8 cellular contexts compared by ENCODE assay signal in genomic region chr1:156115514-156116374, GRCh38. TPM values are rescaled to one million over a fixed set of nuclear protein-coding genes. Genes with fewer than 3 reads are reported as not detected.
DNase-seq lines count a peak whose midpoint lies in the region; ATAC-seq and TF ChIP-seq lines count a peak whose summit lies in the region.

No MANE protein-coding gene starts in this region.

- H3K27ac Mint-ChIP-seq in CD4-positive, CD25-positive, alpha-beta regulatory T cell = peak overlapping the region; percentile 90 to 97 (median 96)
- peak overlapping the region; percentile 73 for H3K27ac Mint-ChIP-seq in activated T-helper 2 cell treated with anti-CD3 and anti-CD28 coated beads, Interferon-gamma antibody, Interleukin-2, Interleukin-4, amounts not matched to agents 10 μg/mL and 5 μg/mL and 100 μg/mL, durations not matched to agents 14 hours and 24 hours and 36 hours

- H3K4me1 ChIP-seq in CD4-positive, CD25-positive, alpha-beta regulatory T cell (ENCODE audit: control insufficient read depth, insufficient read depth, low read length, poor library complexity, severe bottlenecking) = peaks cover 48% of the 10 kb centered on the region
- H3K4me1 ChIP-seq in HUES48 (ENCODE audit: control insufficient read depth, insufficient read depth, low read length) (peaks cover 19% of the 10 kb centered on the region), cardiac muscle cell (ENCODE audit: low read depth) (peaks cover 17% of the 10 kb centered on the region), ovary (ENCODE audit: insufficient read depth) (peaks cover 30% of the 10 kb centered on the region)

- 0 to 1% (median 1%) methylated on average over 18 to 19 of the region's 19 CpGs for WGBS in ovary, 3 donors

- TF ChIP-seq POLR2A in ovary (IDR thresholded peaks at IDR 0.05) = no peak

- H3K4me3 ChIP-seq in CD4-positive, CD25-positive, alpha-beta regulatory T cell (ENCODE audit: low read depth, low read length) = peak overlapping the region; percentile 92
- peak overlapping the region; percentile 96 for H3K4me3 ChIP-seq in HUES48 (ENCODE audit: low read depth, low read length)
- peak overlapping the region; percentile 74 for H3K4me3 ChIP-seq in cardiac muscle cell
- H3K4me3 ChIP-seq in ovary = peak overlapping the region; percentile 86

- intact Hi-C loops in activated T-helper 2 cell treated with anti-CD3 and anti-CD28 coated beads, Interferon-gamma antibody, Interleukin-2, Interleukin-4, amounts not matched to agents 10 μg/mL and 5 μg/mL and 100 μg/mL, durations not matched to agents 14 hours and 24 hours and 36 hours (cut with micrococcal nuclease) = no loop called here
- intact Hi-C loops in ovary (cut with DNase I) = no loop called here

- H3K9ac ChIP-seq in HUES48 (ENCODE audit: low read depth, low read length) = no peak overlapping the region

- peaks cover 0 to 5% (median 0%) of the 10 kb centered on the region in 7 donors for H3K9me3 Mint-ChIP-seq in CD4-positive, CD25-positive, alpha-beta regulatory T cell
- H3K9me3 Mint-ChIP-seq in activated T-helper 2 cell treated with anti-CD3 and anti-CD28 coated beads, Interferon-gamma antibody, Interleukin-2, Interleukin-4, amounts not matched to agents 10 μg/mL and 5 μg/mL and 100 μg/mL, durations not matched to agents 14 hours and 24 hours and 36 hours = no peaks in the 10 kb centered on the region

- H3K4me1 Mint-ChIP-seq in CD4-positive, CD25-positive, alpha-beta regulatory T cell = peaks cover 5 to 42% (median 21%) of the 10 kb centered on the region in 4 donors
- H3K4me1 Mint-ChIP-seq in activated T-helper 2 cell treated with anti-CD3 and anti-CD28 coated beads, Interferon-gamma antibody, Interleukin-2, Interleukin-4, amounts not matched to agents 10 μg/mL and 5 μg/mL and 100 μg/mL, durations not matched to agents 14 hours and 24 hours and 36 hours (ENCODE audit: low read depth) = peaks cover 40% of the 10 kb centered on the region

- H3K36me3 Mint-ChIP-seq in CD4-positive, CD25-positive, alpha-beta regulatory T cell = no peaks in the 10 kb centered on the region
- peaks cover 33% of the 10 kb centered on the region for H3K36me3 Mint-ChIP-seq in activated T-helper 2 cell treated with anti-CD3 and anti-CD28 coated beads, Interferon-gamma antibody, Interleukin-2, Interleukin-4, amounts not matched to agents 10 μg/mL and 5 μg/mL and 100 μg/mL, durations not matched to agents 14 hours and 24 hours and 36 hours (ENCODE audit: low read depth)

- peaks cover 3% of the 10 kb centered on the region for H3K36me3 ChIP-seq in CD4-positive, CD25-positive, alpha-beta regulatory T cell (ENCODE audit: control insufficient read depth, insufficient read depth, low read length)
- H3K36me3 ChIP-seq in HUES48 (ENCODE audit: control insufficient read depth, insufficient read depth, low read length) (no peaks in the 10 kb centered on the region), cardiac muscle cell (no peaks in the 10 kb centered on the region), ovary (no peaks in the 10 kb centered on the region)

- no peak for ATAC-seq in CD4-positive, CD25-positive, alpha-beta regulatory T cell (ENCODE audit: low read depth in 2 of 2)
- no peak for ATAC-seq in GM18870 (IDR thresholded peaks at IDR 0.05; ENCODE audit: unreplicated experiment)

- DNase-seq in CD4-positive, CD25-positive, alpha-beta regulatory T cell = no peak
- DNase-seq in activated T-helper 2 cell treated with anti-CD3 and anti-CD28 coated beads, Interferon-gamma antibody, Interleukin-2, Interleukin-4, amounts not matched to agents 10 μg/mL and 5 μg/mL and 100 μg/mL, durations not matched to agents 14 hours and 24 hours and 36 hours (ENCODE audit: low spot score) = no peak
- DNase-seq in cardiac muscle cell (ENCODE audit: low read depth in 1 of 2, low spot score in 1 of 2) = peak; percentile 79 to 86
- DNase-seq in ovary = peak; percentile 69 to 83 (median 77)
- DNase-seq in NCI-H82 treated with DMSO at 0.1 percent for 48 hours (lab: John Stamatoyannopoulos, UW; ENCODE audit: unreplicated experiment) = no peak
- DNase-seq in SK-N-DZ (ENCODE audit: low spot score) = no peak

- H3K9me3 ChIP-seq in CD4-positive, CD25-positive, alpha-beta regulatory T cell (ENCODE audit: control insufficient read depth in 2 of 2, low read length in 2 of 2) = no peaks in the 10 kb centered on the region
- H3K9me3 ChIP-seq in HUES48 (ENCODE audit: control insufficient read depth, insufficient read depth, low read length) (no peaks in the 10 kb centered on the region), cardiac muscle cell (ENCODE audit: low read depth) (no peaks in the 10 kb centered on the region), ovary (no peaks in the 10 kb centered on the region)

- peak overlapping the region; percentile 89 for H3K27ac ChIP-seq in CD4-positive, CD25-positive, alpha-beta regulatory T cell (ENCODE audit: insufficient read depth, low read length, poor library complexity, severe bottlenecking)
- H3K27ac ChIP-seq in HUES48 (ENCODE audit: low read depth, low read length) = peak overlapping the region; percentile 60
- peak overlapping the region; percentile 84 for H3K27ac ChIP-seq in cardiac muscle cell
- H3K27ac ChIP-seq in ovary = peak overlapping the region; percentile 90 to 94

- no peak for TF ChIP-seq EP300 in ovary (IDR thresholded peaks at IDR 0.05)

- H3K4me3 Mint-ChIP-seq in CD4-positive, CD25-positive, alpha-beta regulatory T cell = peak overlapping the region; percentile 94 to 100 (median 97)
- H3K4me3 Mint-ChIP-seq in activated T-helper 2 cell treated with anti-CD3 and anti-CD28 coated beads, Interferon-gamma antibody, Interleukin-2, Interleukin-4, amounts not matched to agents 10 μg/mL and 5 μg/mL and 100 μg/mL, durations not matched to agents 14 hours and 24 hours and 36 hours (ENCODE audit: low read depth) = peak overlapping the region; percentile 95

- TF ChIP-seq CTCF in cardiac muscle cell (IDR thresholded peaks at IDR 0.05; ENCODE audit: low read depth, low read length) (no peak), ovary (IDR thresholded peaks at IDR 0.05) (no peak)

- H3K27me3 ChIP-seq in CD4-positive, CD25-positive, alpha-beta regulatory T cell (ENCODE audit: control insufficient read depth, insufficient read depth, low read length) = no peaks in the 10 kb centered on the region
- H3K27me3 ChIP-seq in HUES48 (ENCODE audit: control insufficient read depth, insufficient read depth, low read length) = peaks cover 3% of the 10 kb centered on the region; the same call in 1 of the 2 replicates
- no peaks in the 10 kb centered on the region for H3K27me3 ChIP-seq in cardiac muscle cell
- no peaks in the 10 kb centered on the region for H3K27me3 ChIP-seq in ovary

- peaks cover 13% of the 10 kb centered on the region for H3K27me3 Mint-ChIP-seq in CD4-positive, CD25-positive, alpha-beta regulatory T cell
- H3K27me3 Mint-ChIP-seq in activated T-helper 2 cell treated with anti-CD3 and anti-CD28 coated beads, Interferon-gamma antibody, Interleukin-2, Interleukin-4, amounts not matched to agents 10 μg/mL and 5 μg/mL and 100 μg/mL, durations not matched to agents 14 hours and 24 hours and 36 hours (ENCODE audit: low read depth) = peaks cover 1% of the 10 kb centered on the region

RNA-seq across cellular contexts. Expression of gene LMNA, which starts 1.2 kb away (rescaled TPM):
- 1,807 TPM for total RNA-seq in CD4-positive, CD25-positive, alpha-beta regulatory T cell
- polyA plus RNA-seq in CD4-positive, CD25-positive, alpha-beta regulatory T cell = 100 to 1,000 TPM in 1 of 4 donors, 10 to 100 TPM in 3; 54.1 to 113 (median 83.1) TPM
- total RNA-seq in activated T-helper 2 cell treated with anti-CD3 and anti-CD28 coated beads, Interferon-gamma antibody, Interleukin-2, Interleukin-4, amounts not matched to agents 10 μg/mL and 5 μg/mL and 100 μg/mL, durations not matched to agents 14 hours and 24 hours and 36 hours = 246 and 247 TPM in 2 replicates
- total RNA-seq in cardiac muscle cell (128 and 139 TPM in 2 replicates), ovary (100 to 1,000 TPM; 197 to 609 (median 377) TPM)
- polyA plus RNA-seq in cardiac muscle cell (99.4 and 149 TPM in 2 replicates), ovary (100 to 1,000 TPM in 1 of 2 donors, 10 to 100 TPM in 1; 50.1 to 157 TPM)
- 18.7 and 26.6 TPM in 2 replicates for polyA plus RNA-seq in SK-N-DZ (2014; cell fraction: cytosol; rRNA removed)
- 41.9 and 45.0 TPM in 2 replicates for polyA plus RNA-seq in SK-N-DZ (2014; cell fraction: nucleus; rRNA removed)

RNA-seq across cellular contexts. Expression of gene MEX3A, which starts 33.5 kb away (rescaled TPM):
- total RNA-seq in CD4-positive, CD25-positive, alpha-beta regulatory T cell = not detected
- not detected for polyA plus RNA-seq in CD4-positive, CD25-positive, alpha-beta regulatory T cell
- 1.2 and 1.6 TPM in 2 replicates for total RNA-seq in activated T-helper 2 cell treated with anti-CD3 and anti-CD28 coated beads, Interferon-gamma antibody, Interleukin-2, Interleukin-4, amounts not matched to agents 10 μg/mL and 5 μg/mL and 100 μg/mL, durations not matched to agents 14 hours and 24 hours and 36 hours
- total RNA-seq in cardiac muscle cell (48.8 and 58.6 TPM in 2 replicates), ovary (10 to 100 TPM in 4 of 7 donors, 1 to 10 TPM in 3; 3.5 to 12.4 (median 10.2) TPM)
- polyA plus RNA-seq in cardiac muscle cell (17.2 and 24.8 TPM in 2 replicates), ovary (1 to 10 TPM; 5.6 to 6.6 TPM)
- polyA plus RNA-seq in SK-N-DZ (2014; cell fraction: cytosol; rRNA removed) = 52.8 and 57.8 TPM in 2 replicates
- polyA plus RNA-seq in SK-N-DZ (2014; cell fraction: nucleus; rRNA removed) = 24.5 and 43.5 TPM in 2 replicates

RNA-seq across cellular contexts. Expression of gene SEMA4A, which starts 37.6 kb away (rescaled TPM):
- 41.2 TPM for total RNA-seq in CD4-positive, CD25-positive, alpha-beta regulatory T cell
- 1 to 10 TPM in 2 of 4 donors, under 1 TPM in 2; 0.89 to 2.2 (median 1.4) TPM for polyA plus RNA-seq in CD4-positive, CD25-positive, alpha-beta regulatory T cell
- total RNA-seq in activated T-helper 2 cell treated with anti-CD3 and anti-CD28 coated beads, Interferon-gamma antibody, Interleukin-2, Interleukin-4, amounts not matched to agents 10 μg/mL and 5 μg/mL and 100 μg/mL, durations not matched to agents 14 hours and 24 hours and 36 hours = 128 and 132 TPM in 2 replicates
- total RNA-seq in cardiac muscle cell (3.6 and 8.6 TPM in 2 replicates), ovary (1 to 10 TPM; 2.7 to 9.0 (median 5.5) TPM)
- polyA plus RNA-seq in cardiac muscle cell (0.65 and 2.9 TPM in 2 replicates), ovary (1 to 10 TPM; 2.1 to 2.8 TPM)
- polyA plus RNA-seq in SK-N-DZ (2014; cell fraction: cytosol; rRNA removed) = 1.8 and 2.0 TPM in 2 replicates
- polyA plus RNA-seq in SK-N-DZ (2014; cell fraction: nucleus; rRNA removed) = 4.1 and 5.1 TPM in 2 replicates

RNA-seq across cellular contexts. Expression of gene RAB25, which starts 54.8 kb away (rescaled TPM):
- 1.5 TPM for total RNA-seq in CD4-positive, CD25-positive, alpha-beta regulatory T cell
- 1 to 10 TPM in 2 of 4 donors, under 1 TPM in 2; 0.83 to 1.7 (median 0.93) TPM for polyA plus RNA-seq in CD4-positive, CD25-positive, alpha-beta regulatory T cell
- total RNA-seq in activated T-helper 2 cell treated with anti-CD3 and anti-CD28 coated beads, Interferon-gamma antibody, Interleukin-2, Interleukin-4, amounts not matched to agents 10 μg/mL and 5 μg/mL and 100 μg/mL, durations not matched to agents 14 hours and 24 hours and 36 hours = 0.18 and 0.21 TPM in 2 replicates
- total RNA-seq in cardiac muscle cell (1.6 and 3.1 TPM in 2 replicates), ovary (10 to 100 TPM in 1 of 7 donors, 1 to 10 TPM in 4, under 1 TPM in 2; 0.45 to 38.6 (median 3.5) TPM)
- polyA plus RNA-seq in cardiac muscle cell (2.1 and 2.4 TPM in 2 replicates), ovary (under 1 TPM in 1 of 2 donors, not detected in 1; 0.28 TPM)
- 0.30 and 0.85 TPM in 2 replicates for polyA plus RNA-seq in SK-N-DZ (2014; cell fraction: cytosol; rRNA removed)
- not detected in 2 replicates for polyA plus RNA-seq in SK-N-DZ (2014; cell fraction: nucleus; rRNA removed)

Comparison
In these comparisons a context has a peak if more than half of its experiments do, and no peak if none do; other contexts are left out.
1. DNase-seq: peak in cardiac muscle cell (2 of 2) and ovary (5 of 5); none in CD4-positive, CD25-positive, alpha-beta regulatory T cell (0 of 3), activated T-helper 2 cell treated with anti-CD3 and anti-CD28 coated beads, Interferon-gamma antibody, Interleukin-2, Interleukin-4, amounts not matched to agents 10 μg/mL and 5 μg/mL and 100 μg/mL, durations not matched to agents 14 hours and 24 hours and 36 hours (single experiment), NCI-H82 treated with DMSO at 0.1 percent for 48 hours (single experiment) and SK-N-DZ (single experiment).
2. Peak in every context shown above with its lines, with median percentiles within 50 percentile points of each other: H3K27ac ChIP-seq and H3K4me3 ChIP-seq.